Comparison of ENCODE assay signal across 20 cellular contexts in the genomic region with DNA sequence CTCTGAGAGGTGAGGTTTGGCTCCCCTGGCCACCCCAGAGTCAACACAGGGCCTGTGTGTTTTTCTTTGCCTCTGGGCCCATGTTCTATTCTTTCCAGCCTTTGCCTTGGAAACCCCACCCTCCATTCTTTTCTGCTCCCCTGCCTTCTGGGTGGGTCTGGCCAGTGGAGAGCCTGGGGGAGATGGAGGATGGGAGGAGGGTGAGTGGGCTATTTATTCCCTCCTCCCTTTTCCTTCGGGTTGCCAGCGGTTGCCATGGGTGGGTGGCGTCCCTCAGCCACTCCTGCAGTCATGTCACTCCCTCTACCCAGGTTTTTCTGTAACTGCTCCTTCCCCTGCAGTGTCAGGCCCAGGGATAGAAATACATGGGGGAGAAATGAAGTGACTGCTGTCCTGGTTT.
"Had no signal": no experiment of that assay in that cellular context is flagged by ENCODE, and none has a peak within 500 bp of the region (broad histone marks: within the 10 kb centered on the region; RNA-seq: fewer than 3 reads in every experiment).

No MANE protein-coding gene starts in this region.

- H3K4me1 ChIP-seq: prostate gland had no signal

- H3K4me3 Mint-ChIP-seq: activated naive CD8-positive, alpha-beta T cell treated with anti-CD3 and anti-CD28 coated beads for 36 hours; central memory CD8-positive, alpha-beta T cell; nephron progenitor cell; T-helper 2 cell treated with Interferon-gamma antibody and Interleukin-4, amounts not matched to agents 5 μg/mL and 100 μg/mL, for 36 hours had no signal

- DNase-seq: activated CD4-positive, CD25-positive, alpha-beta regulatory T cell treated with anti-CD3 and anti-CD28 coated beads, Interleukin-2, amount 50 U/mL, for 72 hours; activated gamma-delta T cell treated with Interleukin-2 at 50 U/mL for 16 hours; activated naive CD8-positive, alpha-beta T cell treated with anti-CD3 and anti-CD28 coated beads for 36 hours; activated T-cell treated with anti-CD3 and anti-CD28 coated beads, Interleukin-2, amount 50 U/mL, for 1 hour; amygdala; body of pancreas; effector CD4-positive, alpha-beta T cell; foreskin fibroblast; glutamatergic neuron; left cardiac atrium; mesenchymal stem cell; nephron progenitor cell; stomach; SW 1271; testis had no signal

- H3K27ac ChIP-seq: body of pancreas, coronary artery, prostate gland, testis had no signal

- H3K4me3 ChIP-seq: body of pancreas, coronary artery, prostate gland, stomach, testis had no signal

- H3K27ac Mint-ChIP-seq: activated naive CD8-positive, alpha-beta T cell treated with anti-CD3 and anti-CD28 coated beads for 36 hours; nephron progenitor cell had no signal

- H3K9me3 Mint-ChIP-seq: activated naive CD8-positive, alpha-beta T cell treated with anti-CD3 and anti-CD28 coated beads for 36 hours; central memory CD8-positive, alpha-beta T cell; nephron progenitor cell; T-helper 2 cell treated with Interferon-gamma antibody and Interleukin-4, amounts not matched to agents 5 μg/mL and 100 μg/mL, for 36 hours had no signal

- H3K27me3 ChIP-seq: body of pancreas, stomach, testis had no signal

- H3K36me3 ChIP-seq: prostate gland had no signal

- H3K9me3 ChIP-seq: body of pancreas, prostate gland, stomach, testis had no signal

- ATAC-seq: body of pancreas, sciatic nerve had no signal

- H3K27me3 Mint-ChIP-seq: activated naive CD8-positive, alpha-beta T cell treated with anti-CD3 and anti-CD28 coated beads for 36 hours; central memory CD8-positive, alpha-beta T cell had no signal
